ENCODE assay signal across 17 cellular contexts in genomic region chr18:35880788-35881455, GRCh38.
DNase-seq lines count a peak whose midpoint lies in the region; ATAC-seq and TF ChIP-seq lines count a peak whose summit lies in the region.
"Had no signal": no experiment of that assay in that cellular context is flagged by ENCODE, and none has a peak within 500 bp of the region (broad histone marks: within the 10 kb centered on the region; RNA-seq: fewer than 3 reads in every experiment).

No MANE protein-coding gene starts in this region.

- H3K9me3 Mint-ChIP-seq in activated CD4-positive, alpha-beta T cell treated with anti-CD3 and anti-CD28 coated beads, Interleukin-2, amount 10 ng/mL, durations not matched to agents 24 days and 14 days: peaks cover 3% of the 10 kb centered on the region
- H3K9me3 Mint-ChIP-seq in osteocyte (ENCODE audit: unreplicated experiment): no peaks in the 10 kb centered on the region
- H3K9me3 Mint-ChIP-seq: CD8-positive, alpha-beta T cell; HFFc6; IgD-negative memory B cell had no signal

- peaks cover 3% of the 10 kb centered on the region for H3K27me3 Mint-ChIP-seq in activated CD4-positive, alpha-beta T cell treated with anti-CD3 and anti-CD28 coated beads, Interleukin-2, amount 10 ng/mL, durations not matched to agents 24 days and 14 days
- H3K27me3 Mint-ChIP-seq in osteocyte (ENCODE audit: unreplicated experiment): peaks cover 33% of the 10 kb centered on the region

- no peak for TF ChIP-seq CTCF in osteocyte (IDR thresholded peaks at IDR 0.05)

- ATAC-seq in GM18517 (IDR thresholded peaks at IDR 0.05; ENCODE audit: unreplicated experiment): no peak
- ATAC-seq: A549; CD8-positive, alpha-beta T cell; HCT116; HepG2 had no signal

- H3K4me3 Mint-ChIP-seq in activated CD4-positive, alpha-beta T cell treated with anti-CD3 and anti-CD28 coated beads, Interleukin-2, amount 10 ng/mL, durations not matched to agents 24 days and 14 days: no peak overlapping the region
- H3K4me3 Mint-ChIP-seq in osteocyte (ENCODE audit: unreplicated experiment): no peak overlapping the region
- H3K4me3 Mint-ChIP-seq: CD8-positive, alpha-beta T cell; HFFc6; IgD-negative memory B cell had no signal

- peak; percentile 36 for DNase-seq in activated CD4-positive, alpha-beta T cell treated with anti-CD3 and anti-CD28 coated beads, Interleukin-2, amount 10 ng/mL, durations not matched to agents 24 days and 14 days
- DNase-seq in activated CD4-positive, alpha-beta T cell treated with anti-CD3 and anti-CD28 coated beads, Interleukin-2, amount 50 U/mL, for 48 hours: no peak
- peak; percentile 8 for DNase-seq in ecto neural progenitor cell (ENCODE audit: low spot score)
- peak; percentile 5 for DNase-seq in iPS-NIHi7 (ENCODE audit: extremely low spot score)
- peak; percentile 15 for DNase-seq in osteocyte (ENCODE audit: extremely low spot score, unreplicated experiment)
- DNase-seq in effector CD8-positive, alpha-beta T cell (lab: John Stamatoyannopoulos, UW): no peak
- DNase-seq in AG20443 (ENCODE audit: low spot score): no peak
- DNase-seq: Calu3; CD8-positive, alpha-beta T cell; DMS79 treated with DMSO at 0.1 percent for 48 hours; GF-D8; HFFc6 had no signal

- intact Hi-C loops in activated CD4-positive, alpha-beta T cell treated with anti-CD3 and anti-CD28 coated beads, Interleukin-2, amount 10 ng/mL, durations not matched to agents 24 days and 14 days (cut with micrococcal nuclease): no loop called here

- no peak overlapping the region for H3K27ac Mint-ChIP-seq in activated CD4-positive, alpha-beta T cell treated with anti-CD3 and anti-CD28 coated beads, Interleukin-2, amount 10 ng/mL, durations not matched to agents 24 days and 14 days
- H3K27ac Mint-ChIP-seq in osteocyte (ENCODE audit: unreplicated experiment): no peak overlapping the region
- H3K27ac Mint-ChIP-seq: CD8-positive, alpha-beta T cell; HFFc6; IgD-negative memory B cell had no signal

- H3K4me1 Mint-ChIP-seq in activated CD4-positive, alpha-beta T cell treated with anti-CD3 and anti-CD28 coated beads, Interleukin-2, amount 10 ng/mL, durations not matched to agents 24 days and 14 days: no peaks in the 10 kb centered on the region
- no peaks in the 10 kb centered on the region for H3K4me1 Mint-ChIP-seq in osteocyte (ENCODE audit: unreplicated experiment)
- H3K4me1 Mint-ChIP-seq: IgD-negative memory B cell had no signal

- no peaks in the 10 kb centered on the region for H3K36me3 Mint-ChIP-seq in activated CD4-positive, alpha-beta T cell treated with anti-CD3 and anti-CD28 coated beads, Interleukin-2, amount 10 ng/mL, durations not matched to agents 24 days and 14 days (ENCODE audit: low read depth)
- H3K36me3 Mint-ChIP-seq in osteocyte (ENCODE audit: unreplicated experiment): no peaks in the 10 kb centered on the region
- H3K36me3 Mint-ChIP-seq: CD8-positive, alpha-beta T cell; IgD-negative memory B cell had no signal

Comparison
In these comparisons a context has a peak if more than half of its experiments do, and no peak if none do; other contexts are left out.
1. DNase-seq: peak in activated CD4-positive, alpha-beta T cell treated with anti-CD3 and anti-CD28 coated beads, Interleukin-2, amount 10 ng/mL, durations not matched to agents 24 days and 14 days (single experiment), ecto neural progenitor cell (single experiment), iPS-NIHi7 (single experiment) and osteocyte (single experiment); none in activated CD4-positive, alpha-beta T cell treated with anti-CD3 and anti-CD28 coated beads, Interleukin-2, amount 50 U/mL, for 48 hours (0 of 2), effector CD8-positive, alpha-beta T cell (single experiment) and AG20443 (single experiment).